Comparison of ENCODE assay signal across 14 cellular contexts in the genomic region with DNA sequence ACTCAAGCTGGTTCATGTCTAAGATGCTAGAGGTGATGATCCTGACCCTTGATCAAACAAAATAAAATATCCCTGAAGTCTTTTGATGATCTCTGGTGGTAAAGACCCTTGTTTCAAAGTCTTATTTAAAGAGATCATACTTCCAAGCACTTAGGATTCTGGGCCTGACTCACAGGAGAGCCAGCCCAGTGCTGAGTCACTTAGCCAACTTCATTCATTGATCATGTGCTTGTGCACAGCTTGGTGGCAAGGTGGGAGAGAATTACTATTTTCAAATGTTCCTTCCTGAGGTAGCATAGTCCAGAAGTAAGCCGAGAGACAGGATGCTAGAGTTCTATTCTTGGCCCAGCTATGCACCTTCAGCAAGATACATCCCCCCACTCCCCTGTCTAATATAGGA. TPM values are rescaled to one million over a fixed set of nuclear protein-coding genes. Genes with fewer than 3 reads are reported as not detected.
DNase-seq lines count a peak whose midpoint lies in the region; ATAC-seq and TF ChIP-seq lines count a peak whose summit lies in the region.
"Had no signal": no experiment of that assay in that cellular context is flagged by ENCODE, and none has a peak within 500 bp of the region (broad histone marks: within the 10 kb centered on the region; RNA-seq: fewer than 3 reads in every experiment).

No MANE protein-coding gene starts in this region.

- H3K79me2 ChIP-seq in hepatocyte: no peaks in the 10 kb centered on the region

- no peak for TF ChIP-seq CTCF in A673 (conservative IDR thresholded peaks at IDR 0.05; ENCODE audit: low read depth, low read length)
- no peak for TF ChIP-seq CTCF in HFFc6 (IDR thresholded peaks at IDR 0.05)
- no peak for TF ChIP-seq CTCF in astrocyte of the cerebellum (IDR thresholded peaks at IDR 0.05; ENCODE audit: low read depth, low read length, missing control alignments)
- no peak for TF ChIP-seq CTCF in hepatocyte (IDR thresholded peaks at IDR 0.05; ENCODE audit: poor library complexity)
- TF ChIP-seq CTCF in testis (IDR thresholded peaks at IDR 0.05): no peak
- TF ChIP-seq CTCF in activated CD8-positive, alpha-beta T cell treated with anti-CD3 and anti-CD28 coated beads for 36 hours (IDR thresholded peaks at IDR 0.05): no peak

- no peak overlapping the region for H2AFZ ChIP-seq in hepatocyte

- H3K9me3 ChIP-seq in A673 (ENCODE audit: low read depth, low read length, poor library complexity, severe bottlenecking) (no peaks in the 10 kb centered on the region), hepatocyte (ENCODE audit: low read depth) (no peaks in the 10 kb centered on the region), testis (no peaks in the 10 kb centered on the region)
- H3K9me3 ChIP-seq: mucosa of descending colon had no signal

- H3K27me3 ChIP-seq in A673 (replicated peaks; ENCODE audit: insufficient read depth, low read depth, low read length, poor library complexity): no peaks in the 10 kb centered on the region
- H3K27me3 ChIP-seq in hepatocyte: no peaks in the 10 kb centered on the region
- H3K27me3 ChIP-seq in testis: no peaks in the 10 kb centered on the region

- intact Hi-C loops in A673 (cut with micrococcal nuclease; ENCODE audit: unreplicated experiment) (no loop called here), testis (cut with DNase I; ENCODE audit: low total_unique reads) (no loop called here)
- intact Hi-C loops in activated CD8-positive, alpha-beta T cell treated with anti-CD3 and anti-CD28 coated beads for 36 hours (cut with micrococcal nuclease): no loop called here

- 0 out of 2 replicates have a peak, but pooled peaks cover 4% of the 10 kb centered on the region for H3K36me3 Mint-ChIP-seq in HFFc6 (ENCODE audit: low read depth)
- H3K36me3 Mint-ChIP-seq in activated CD8-positive, alpha-beta T cell treated with anti-CD3 and anti-CD28 coated beads for 36 hours (ENCODE audit: low read depth): no peaks in the 10 kb centered on the region
- H3K36me3 Mint-ChIP-seq: CD14-positive monocyte had no signal

- no peak overlapping the region for H3K4me2 ChIP-seq in hepatocyte

- in situ Hi-C loops in astrocyte of the cerebellum (cut with HindIII; ENCODE audit: low sequenced_read_pairs): no loop called here

- H3K4me1 Mint-ChIP-seq in HFFc6 (ENCODE audit: low read depth): peaks cover 74% of the 10 kb centered on the region
- no peaks in the 10 kb centered on the region for H3K4me1 Mint-ChIP-seq in activated CD8-positive, alpha-beta T cell treated with anti-CD3 and anti-CD28 coated beads for 36 hours (ENCODE audit: low read depth)
- H3K4me1 Mint-ChIP-seq: CD14-positive monocyte had no signal

- no TSS peak for BruUV-seq in A673 (replicated peaks; lab: Mats Ljungman, UMichigan)

- POLR2A ChIA-PET in A673 (lab: Charles Lee; ENCODE audit: low non-redundant PET): no interaction called here
- POLR2A ChIA-PET in activated CD8-positive, alpha-beta T cell treated with anti-CD3 and anti-CD28 coated beads for 36 hours (lab: Charles Lee): no interaction called here

- H3K4me3 ChIP-seq in A673 (ENCODE audit: low read depth, low read length, poor library complexity, severe bottlenecking) (no peak overlapping the region), astrocyte of the cerebellum (ENCODE audit: low read depth, low read length) (no peak overlapping the region), hepatocyte (no peak overlapping the region), testis (no peak overlapping the region)
- H3K4me3 ChIP-seq: mucosa of descending colon had no signal

- H3K9me2 ChIP-seq in hepatocyte (replicated peaks; ENCODE audit: insufficient read depth): no peaks in the 10 kb centered on the region

- H3K27ac Mint-ChIP-seq in HFFc6: peak overlapping the region; percentile 86
- H3K27ac Mint-ChIP-seq in activated CD8-positive, alpha-beta T cell treated with anti-CD3 and anti-CD28 coated beads for 36 hours: no peak overlapping the region
- H3K27ac Mint-ChIP-seq: CD14-positive monocyte had no signal

- H3K36me3 ChIP-seq in A673 (ENCODE audit: insufficient read depth, low read length, poor library complexity, severe bottlenecking) (no peaks in the 10 kb centered on the region), hepatocyte (replicated peaks; ENCODE audit: insufficient read depth, low read depth) (no peaks in the 10 kb centered on the region), testis (ENCODE audit: low read depth, missing control alignments) (no peaks in the 10 kb centered on the region)

- CTCF ChIA-PET in A673 (lab: Charles Lee): no interaction called here
- CTCF ChIA-PET in activated CD8-positive, alpha-beta T cell treated with anti-CD3 and anti-CD28 coated beads for 36 hours (lab: Charles Lee): no interaction called here

- H3K9me3 Mint-ChIP-seq in HFFc6: no peaks in the 10 kb centered on the region
- no peaks in the 10 kb centered on the region for H3K9me3 Mint-ChIP-seq in activated CD8-positive, alpha-beta T cell treated with anti-CD3 and anti-CD28 coated beads for 36 hours
- H3K9me3 Mint-ChIP-seq: CD14-positive monocyte had no signal

- DNase-seq in A673 (ENCODE audit: low spot score) (peak; percentile 10), HFFc6 (peak; percentile 57), astrocyte of the cerebellum (ENCODE audit: low read depth) (peak; percentile 29), hepatocyte (ENCODE audit: low spot score) (peak; percentile 8), testis (no peak), T-helper 1 cell (no peak)
- no peak for DNase-seq in activated CD8-positive, alpha-beta T cell treated with anti-CD3 and anti-CD28 coated beads for 36 hours
- DNase-seq: activated CD4-positive, alpha-beta T cell treated with anti-CD3 and anti-CD28 coated beads for 4 hours; activated naive CD4-positive, alpha-beta T cell treated with Interleukin-2 at 50 U/mL for 16 hours; erythroblast; mucosa of descending colon; NCI-H1105 had no signal

- peaks cover 9% of the 10 kb centered on the region for H3K4me1 ChIP-seq in A673 (ENCODE audit: insufficient read depth, low read length, poor library complexity, severe bottlenecking)
- no peaks in the 10 kb centered on the region for H3K4me1 ChIP-seq in hepatocyte (ENCODE audit: insufficient read depth)
- H3K4me1 ChIP-seq in testis: no peaks in the 10 kb centered on the region

- H3K4me3 Mint-ChIP-seq in HFFc6: peak overlapping the region; percentile 63
- H3K4me3 Mint-ChIP-seq in activated CD8-positive, alpha-beta T cell treated with anti-CD3 and anti-CD28 coated beads for 36 hours: no peak overlapping the region
- H3K4me3 Mint-ChIP-seq: CD14-positive monocyte had no signal

- H3K27me3 Mint-ChIP-seq in HFFc6 (ENCODE audit: insufficient read depth): no peaks in the 10 kb centered on the region
- peaks cover 3% of the 10 kb centered on the region for H3K27me3 Mint-ChIP-seq in activated CD8-positive, alpha-beta T cell treated with anti-CD3 and anti-CD28 coated beads for 36 hours

- ATAC-seq in HG02970 (IDR thresholded peaks at IDR 0.05; ENCODE audit: low FRiP score, unreplicated experiment): no peak
- no peak for ATAC-seq in activated CD8-positive, alpha-beta T cell treated with anti-CD3 and anti-CD28 coated beads for 36 hours
- ATAC-seq: mucosa of descending colon had no signal

- H3K27ac ChIP-seq in A673 (ENCODE audit: low read depth, low read length, poor library complexity, severe bottlenecking) (no peak overlapping the region), hepatocyte (no peak overlapping the region), testis (no peak overlapping the region)

- no peaks in the 10 kb centered on the region for H4K20me1 ChIP-seq in hepatocyte (ENCODE audit: insufficient read depth, poor library complexity, severe bottlenecking)

- TF ChIP-seq POLR2A in testis (IDR thresholded peaks at IDR 0.05): no peak

- 84% methylated on average over 1 of the region's 1 CpG for WGBS in hepatocyte (ENCODE audit: low lambda C conversion rate, missing lambda C conversion rate)
- WGBS in testis, 2 donors: 50 to 90% methylated on average over 1 of the region's 1 CpG

RNA-seq across cellular contexts. Expression of a gene that starts 40.6 kb away (rescaled TPM):
- total RNA-seq in A673 (2021): 5.4 and 5.5 TPM in 2 replicates
- total RNA-seq in HFFc6 (2021; fragmentation: NEBNext Ultra II Directional; extraction: Animal tissue kit (Norgen Biotek cat#: 25700)): 10 to 100 TPM; 13.4 to 16.0 (median 15.3) TPM
- total RNA-seq in hepatocyte: 0.92 and 2.6 TPM in 2 replicates
- 0.94 and 1.1 TPM in 2 replicates for polyA plus RNA-seq in hepatocyte
- total RNA-seq in testis: 10 to 100 TPM; 11.0 to 15.3 TPM
- 4.8 TPM for polyA plus RNA-seq in testis (ENCODE audit: insufficient read depth, low read depth, low replicate concordance)
- total RNA-seq in activated CD8-positive, alpha-beta T cell treated with anti-CD3 and anti-CD28 coated beads for 36 hours: under 1 TPM; 0.77 to 0.78 TPM

Comparison
In these comparisons a context has a peak if more than half of its experiments do, and no peak if none do; other contexts are left out.
1. DNase-seq: peak in A673 (single experiment), HFFc6 (single experiment), astrocyte of the cerebellum (single experiment) and hepatocyte (single experiment); none in testis (single experiment), activated CD8-positive, alpha-beta T cell treated with anti-CD3 and anti-CD28 coated beads for 36 hours (single experiment) and T-helper 1 cell (0 of 5).